ENCODE assay signal across 8 cellular contexts in genomic region chr9:104927912-104928740, GRCh38. TPM values are rescaled to one million over a fixed set of nuclear protein-coding genes. Genes with fewer than 3 reads are reported as not detected.
DNase-seq lines count a peak whose midpoint lies in the region; ATAC-seq and TF ChIP-seq lines count a peak whose summit lies in the region.

TSS of gene ABCA1 (minus strand) at chr9:104928155. CDS start at chr9:104903679, 24,476 bp downstream.

- H3K4me3 Mint-ChIP-seq in mesothelial cell of epicardium, result peak within 1 kb of the TSS; percentile 97

- peak within 1 kb of the TSS; percentile 62 for H3K9ac ChIP-seq in OCI-LY1 (ENCODE audit: low read length)

- H3K4me1 ChIP-seq in OCI-LY1 (ENCODE audit: insufficient read depth, low read length, severe bottlenecking), result peaks cover 45% of the 10 kb centered on the region

- no peak for TF ChIP-seq CTCF in OCI-LY1 (IDR thresholded peaks at IDR 0.05; ENCODE audit: low read length)
- no peak for TF ChIP-seq CTCF in epithelial cell of esophagus (IDR thresholded peaks at IDR 0.05; ENCODE audit: insufficient read depth, low read depth, low read length, missing control alignments)
- no peak for TF ChIP-seq CTCF in mesothelial cell of epicardium (IDR thresholded peaks at IDR 0.05; ENCODE audit: unreplicated experiment)

- no peaks in the 10 kb centered on the region for H3K9me3 ChIP-seq in OCI-LY1 (ENCODE audit: low read length)

- H3K9me3 Mint-ChIP-seq in mesothelial cell of epicardium, result no peaks in the 10 kb centered on the region

- H3K27ac ChIP-seq in OCI-LY1 (ENCODE audit: low read depth, low read length, poor library complexity, severe bottlenecking), result peak within 1 kb of the TSS; percentile 89

- no peaks in the 10 kb centered on the region for H3K27me3 ChIP-seq in OCI-LY1 (ENCODE audit: insufficient read depth, low read length)

- no peak within 1 kb of the TSS for H2AFZ ChIP-seq in OCI-LY1 (ENCODE audit: low read length)

- ATAC-seq in HG03039 (IDR thresholded peaks at IDR 0.05; ENCODE audit: unreplicated experiment), result peak; percentile 36
- ATAC-seq in HG03520 (IDR thresholded peaks at IDR 0.05; ENCODE audit: unreplicated experiment), result no peak

- no peaks in the 10 kb centered on the region for H3K36me3 Mint-ChIP-seq in mesothelial cell of epicardium

- H3K4me2 ChIP-seq in OCI-LY1 (ENCODE audit: low read length), result peak within 1 kb of the TSS; percentile 69

- peak within 1 kb of the TSS; percentile 97 for H3K27ac Mint-ChIP-seq in mesothelial cell of epicardium

- H3K4me3 ChIP-seq in OCI-LY1 (ENCODE audit: low read depth, low read length, poor library complexity, severe bottlenecking), result peak within 1 kb of the TSS; percentile 72
- H3K4me3 ChIP-seq in epithelial cell of esophagus (ENCODE audit: low read length), result peak within 1 kb of the TSS; percentile 86

- DNase-seq in EH (ENCODE audit: low read depth), result peak; percentile 91
- DNase-seq in activated T-cell treated with anti-CD3 and anti-CD28 coated beads for 48 hours (ENCODE audit: low read depth), result peak; percentile 73
- peak; percentile 82 for DNase-seq in epithelial cell of esophagus (ENCODE audit: low read depth)
- peak; percentile 61 to 76 for DNase-seq in mesothelial cell of epicardium (ENCODE audit: low spot score in 2 of 2, unreplicated experiment in 2 of 2)
- DNase-seq in stimulated activated CD8-positive, alpha-beta memory T cell treated with anti-CD3 and anti-CD28 coated beads, Interleukin-15, amount 100 ng/mL, for 48 hours (ENCODE audit: low read depth in 2 of 2), result peak; percentile 38 to 71

- H3K36me3 ChIP-seq in OCI-LY1 (ENCODE audit: insufficient read depth, low read length), result no peaks in the 10 kb centered on the region

- H3K4me1 Mint-ChIP-seq in mesothelial cell of epicardium, result peaks cover 25% of the 10 kb centered on the region

- H3F3A ChIP-seq in OCI-LY1 (ENCODE audit: insufficient read depth, low read length), result no peaks in the 10 kb centered on the region

- H3K9me2 ChIP-seq in OCI-LY1 (ENCODE audit: low read depth, low read length), result no peaks in the 10 kb centered on the region

- no peaks in the 10 kb centered on the region for H3K27me3 Mint-ChIP-seq in mesothelial cell of epicardium (ENCODE audit: low read depth)

- H4K20me1 ChIP-seq in OCI-LY1 (ENCODE audit: insufficient read depth, low read length), result no peaks in the 10 kb centered on the region

- no peaks in the 10 kb centered on the region for H3K79me2 ChIP-seq in OCI-LY1 (ENCODE audit: insufficient read depth, low read length)

RNA-seq across cellular contexts. Expression of gene ABCA1, which starts in this region (rescaled TPM):
- total RNA-seq in mesothelial cell of epicardium, result 35.3 to 39.9 TPM (median 37.3 TPM) in 3 replicates
